7 cellular contexts compared by ENCODE assay signal in the genomic region with DNA sequence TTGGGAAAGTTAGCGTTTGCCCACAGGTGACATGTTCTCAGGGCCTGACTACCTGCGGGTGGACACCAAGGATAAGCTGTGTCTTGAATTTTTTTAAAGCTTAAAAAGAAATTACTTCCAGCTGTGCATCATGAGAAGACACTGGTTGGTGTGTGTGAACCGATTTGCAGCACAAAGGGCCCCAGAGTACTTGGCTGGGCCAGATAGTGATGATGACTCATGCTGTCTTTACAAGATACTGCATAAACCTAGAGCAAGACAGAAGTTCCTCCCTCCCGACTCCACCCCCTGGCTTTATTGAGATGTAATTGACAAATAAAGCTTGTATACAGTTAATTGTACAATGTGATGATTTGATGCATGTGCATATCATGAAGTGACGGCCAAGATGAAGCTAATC.
DNase-seq lines count a peak whose midpoint lies in the region; ATAC-seq, FAIRE-seq and TF ChIP-seq lines count a peak whose summit lies in the region.

No MANE protein-coding gene starts in this region.

- 52 to 56% (median 53%) methylated on average over 5 of the region's 5 CpGs for WGBS in adrenal gland, 4 donors

- DNase-seq in adrenal gland (peak in 6 of 7 donors; percentile 55 to 81 (median 66)), hepatic stellate cell (ENCODE audit: low spot score) (peak; percentile 72), urothelium cell line (ENCODE audit: low spot score) (peak; percentile 68), SJCRH30 (no peak)

- H3K9ac ChIP-seq in HUES6 (ENCODE audit: low read length) = peak overlapping the region; percentile 51

- peak in 1 of 6 experiments; percentile 18 for TF ChIP-seq CTCF in adrenal gland (IDR thresholded peaks at IDR 0.05)

- H3K9me3 ChIP-seq in HUES6 (ENCODE audit: control insufficient read depth, insufficient read depth, low read depth, low read length) (peaks cover 16% of the 10 kb centered on the region), adrenal gland (replicated peaks in 1 of 3) (no peaks in the 10 kb centered on the region), SJCRH30 (replicated peaks) (no peaks in the 10 kb centered on the region)

- H3K4me1 ChIP-seq in HUES6 (ENCODE audit: control insufficient read depth, insufficient read depth, low read length) (peaks cover 25% of the 10 kb centered on the region), adrenal gland (replicated peaks in 1 of 2) (peaks cover 0 to 22% of the 10 kb centered on the region in 2 donors), SJCRH30 (no peaks in the 10 kb centered on the region)

- H3K27me3 ChIP-seq in HUES6 (ENCODE audit: control insufficient read depth, insufficient read depth, low read length) (no peaks in the 10 kb centered on the region), adrenal gland (no peaks in the 10 kb centered on the region), SJCRH30 (peaks cover 7% of the 10 kb centered on the region; the same call in 1 of the 2 replicates)

- H3K36me3 ChIP-seq in HUES6 (ENCODE audit: control insufficient read depth, insufficient read depth, low read length) (no peaks in the 10 kb centered on the region), adrenal gland (replicated peaks in 1 of 2) (no peaks in the 10 kb centered on the region), SJCRH30 (no peaks in the 10 kb centered on the region)

- intact Hi-C loops in adrenal gland (cut with DNase I) = loop anchor here in 1 of 2 donors (10.0 kb wide), 1 partner anchor 153 kb away; no protein-coding TSS in a partner anchor

- H3K27ac ChIP-seq in HUES6 (ENCODE audit: low read depth, low read length) = peak overlapping the region; percentile 71; the same call in 1 of the 2 replicates
- peak overlapping the region in 3 of 5 donors; percentile 1 to 52 (median 45) for H3K27ac ChIP-seq in adrenal gland
- no peak overlapping the region for H3K27ac ChIP-seq in SJCRH30

- no peak for ATAC-seq in GM21717 (IDR thresholded peaks at IDR 0.05; ENCODE audit: unreplicated experiment)
- no peak for ATAC-seq in HG02938 (IDR thresholded peaks at IDR 0.05; ENCODE audit: unreplicated experiment)

- FAIRE-seq in urothelium cell line (lab: Jason Lieb, UNC) = no peak

- no peak for TF ChIP-seq POLR2A in adrenal gland (IDR thresholded peaks at IDR 0.05)

- no peak overlapping the region for H3K4me3 ChIP-seq in HUES6 (ENCODE audit: low read depth, low read length)
- H3K4me3 ChIP-seq in adrenal gland = no peak overlapping the region
- no peak overlapping the region for H3K4me3 ChIP-seq in SJCRH30

Comparison
In these comparisons a context has a peak if more than half of its experiments do, and no peak if none do; other contexts are left out.
1. DNase-seq: peak in adrenal gland (6 of 7), hepatic stellate cell (single experiment) and urothelium cell line (single experiment); none in SJCRH30 (0 of 2).